Comparison of ENCODE assay signal across 26 cellular contexts in the genomic region with DNA sequence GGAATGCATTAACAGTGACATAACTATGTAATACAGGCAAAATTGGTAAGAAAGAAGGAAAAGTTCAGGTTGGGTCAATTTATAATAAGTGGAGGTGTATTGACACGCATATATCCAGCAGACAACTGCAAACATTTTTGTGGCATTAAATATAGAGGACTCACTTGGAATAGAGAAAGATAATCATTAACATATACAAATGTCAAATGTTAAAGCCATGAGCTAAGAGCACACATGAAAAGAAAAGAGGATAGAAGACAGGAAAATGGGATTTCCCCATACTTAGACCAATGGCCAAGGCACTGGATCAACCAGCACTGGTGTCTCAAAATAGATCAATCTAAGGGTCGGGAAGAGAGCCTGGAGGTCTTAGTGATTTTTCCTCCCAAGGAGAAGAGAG.
DNase-seq lines count a peak whose midpoint lies in the region; FAIRE-seq and TF ChIP-seq lines count a peak whose summit lies in the region.
"Had no signal": no experiment of that assay in that cellular context is flagged by ENCODE, and none has a peak within 500 bp of the region (broad histone marks: within the 10 kb centered on the region; RNA-seq: fewer than 3 reads in every experiment).

No MANE protein-coding gene starts in this region.

- POLR2A ChIA-PET in MCF 10A (lab: Yijun Ruan, JAX) = interaction anchor here (0.8 to 5.6 kb wide), 6 partner anchors 10 to 185 kb away, joined by 3 to 60 read pairs (median 8); no protein-coding TSS in a partner anchor

- H3K27ac ChIP-seq in mammary epithelial cell (ENCODE audit: insufficient read depth, low read depth, low read length) (no peak overlapping the region), astrocyte (ENCODE audit: low read depth, low read length) (no peak overlapping the region)
- H3K27ac ChIP-seq: 22Rv1; BLaER1 treated with 17β-estradiol and CSF1 and Interleukin-3, amounts not matched to agents 10 nM and 100 nM; C4-2B had no signal

- H3K4me2 ChIP-seq in mammary epithelial cell (ENCODE audit: insufficient read depth, low read depth, low read length) (no peak overlapping the region), astrocyte (ENCODE audit: low read length) (no peak overlapping the region)
- H3K4me2 ChIP-seq: A549; BLaER1 treated with 17β-estradiol and CSF1 and Interleukin-3, amounts not matched to agents 10 nM and 100 nM had no signal

- WGBS in mammary epithelial cell (ENCODE audit: low coverage, missing lambda C conversion rate) = 98% methylated on average over 2 of the region's 2 CpGs

- no peak for DNase-seq in MCF 10A (ENCODE audit: unreplicated experiment)
- no peak for DNase-seq in mammary epithelial cell
- DNase-seq in astrocyte (ENCODE audit: low read depth) = no peak
- peak; percentile 52 for DNase-seq in kidney tubule cell (ENCODE audit: low spot score)
- DNase-seq in activated CD4-positive, CD25-positive, alpha-beta regulatory T cell treated with anti-CD3 and anti-CD28 coated beads, Interleukin-2, amount 50 U/mL, for 72 hours = no peak
- no peak for DNase-seq in activated CD4-positive, alpha-beta T cell treated with anti-CD3 and anti-CD28 coated beads for 1 hour
- no peak for DNase-seq in activated T-helper 1 cell treated with anti-CD3 and anti-CD28 coated beads, Interleukin-12 subunit alpha, Interleukin-12 subunit beta, Interleukin-2, Interleukin-4 antibody, amounts not matched to agents 30 ng/mL and 10 ng/mL and 1 ng/mL, durations not matched to agents 14 hours and 24 hours and 36 hours (ENCODE audit: low spot score)
- DNase-seq: AML-193; Caco-2; CD4-positive, alpha-beta T cell; CD8-positive, alpha-beta T cell; DMS 273 treated with DMSO at 0.1 percent for 48 hours; DMS153; DMS53; DMS79; DND-41; EL; GDM1 had no signal

- H2AFZ ChIP-seq in mammary epithelial cell (ENCODE audit: low read depth, low read length) (no peak overlapping the region), astrocyte (ENCODE audit: low read depth, low read length) (no peak overlapping the region)

- no peaks in the 10 kb centered on the region for H3K27me3 Mint-ChIP-seq in MCF 10A (ENCODE audit: insufficient read depth, unreplicated experiment)
- H3K27me3 Mint-ChIP-seq in astrocyte (ENCODE audit: low read depth, unreplicated experiment) = no peaks in the 10 kb centered on the region
- no peaks in the 10 kb centered on the region for H3K27me3 Mint-ChIP-seq in activated T-helper 1 cell treated with anti-CD3 and anti-CD28 coated beads, Interleukin-12 subunit alpha, Interleukin-12 subunit beta, Interleukin-2, Interleukin-4 antibody, amounts not matched to agents 30 ng/mL and 10 ng/mL and 1 ng/mL, durations not matched to agents 14 hours and 24 hours and 36 hours (ENCODE audit: insufficient read depth)
- H3K27me3 Mint-ChIP-seq: B cell; CD4-positive, alpha-beta T cell had no signal

- CTCF ChIA-PET in MCF 10A (lab: Yijun Ruan, JAX) = interaction anchor here (0.5 to 1.1 kb wide), 6 partner anchors 7 to 355 kb away, joined by 3 to 4 read pairs (median 3); no protein-coding TSS in a partner anchor
- CTCF ChIA-PET in mammary epithelial cell (lab: Charles Lee; ENCODE audit: low non-redundant PET) = no interaction called here

- H3K4me3 ChIP-seq in mammary epithelial cell (replicated peaks in 1 of 3; ENCODE audit: insufficient read depth in 1 of 3, low read depth in 2 of 3, low read length in 3 of 3) (no peak overlapping the region), astrocyte (ENCODE audit: insufficient read depth, low read depth, low read length) (no peak overlapping the region)
- H3K4me3 ChIP-seq: A549; BLaER1 treated with 17β-estradiol and CSF1 and Interleukin-3, amounts not matched to agents 10 nM and 100 nM; GM12878 had no signal

- H3K4me1 Mint-ChIP-seq in MCF 10A (ENCODE audit: insufficient read depth, unreplicated experiment) (peaks cover 40% of the 10 kb centered on the region), astrocyte (ENCODE audit: low read depth, unreplicated experiment) (peaks cover 44% of the 10 kb centered on the region)
- H3K4me1 Mint-ChIP-seq in activated T-helper 1 cell treated with anti-CD3 and anti-CD28 coated beads, Interleukin-12 subunit alpha, Interleukin-12 subunit beta, Interleukin-2, Interleukin-4 antibody, amounts not matched to agents 30 ng/mL and 10 ng/mL and 1 ng/mL, durations not matched to agents 14 hours and 24 hours and 36 hours (ENCODE audit: low read depth) = no peaks in the 10 kb centered on the region
- H3K4me1 Mint-ChIP-seq: B cell had no signal

- TF ChIP-seq CTCF in MCF 10A (IDR thresholded peaks at IDR 0.05; ENCODE audit: unreplicated experiment) (no peak), mammary epithelial cell (conservative IDR thresholded peaks at IDR 0.05 in 1 of 2, IDR thresholded peaks at IDR 0.05 in 1 of 2; ENCODE audit: extremely low read depth in 1 of 2, insufficient read depth in 1 of 2, low read depth in 1 of 2, low read length in 2 of 2) (no peak), astrocyte (IDR thresholded peaks at IDR 0.05; ENCODE audit: insufficient read depth, low read depth, low read length) (no peak)

- peaks cover 3% of the 10 kb centered on the region for H3K36me3 ChIP-seq in mammary epithelial cell (ENCODE audit: insufficient read depth, low read length)
- H3K36me3 ChIP-seq in astrocyte (ENCODE audit: insufficient read depth, low read length) = peaks cover 9% of the 10 kb centered on the region
- H3K36me3 ChIP-seq: BLaER1 treated with 17β-estradiol and CSF1 and Interleukin-3, amounts not matched to agents 10 nM and 100 nM had no signal

- H3K9me3 ChIP-seq in mammary epithelial cell (replicated peaks; ENCODE audit: insufficient read depth, low read length) (no peaks in the 10 kb centered on the region), astrocyte (ENCODE audit: insufficient read depth, low read depth, low read length) (no peaks in the 10 kb centered on the region)
- H3K9me3 ChIP-seq: A549; BLaER1 treated with 17β-estradiol and CSF1 and Interleukin-3, amounts not matched to agents 10 nM and 100 nM; Caco-2 had no signal

- FAIRE-seq in astrocyte (lab: Jason Lieb, UNC) = no peak
- FAIRE-seq: A549, GM12878, GM12892, GM18507 had no signal

- H4K20me1 ChIP-seq in mammary epithelial cell (ENCODE audit: insufficient read depth, low read length) (no peaks in the 10 kb centered on the region), astrocyte (ENCODE audit: insufficient read depth, low read length) (no peaks in the 10 kb centered on the region)
- H4K20me1 ChIP-seq: BLaER1 treated with 17β-estradiol and CSF1 and Interleukin-3, amounts not matched to agents 10 nM and 100 nM had no signal

- H3K9ac ChIP-seq in mammary epithelial cell (ENCODE audit: insufficient read depth, low read length) (no peak overlapping the region), astrocyte (ENCODE audit: low read length) (no peak overlapping the region)
- H3K9ac ChIP-seq: BLaER1 treated with 17β-estradiol and CSF1 and Interleukin-3, amounts not matched to agents 10 nM and 100 nM had no signal

- H3K4me3 Mint-ChIP-seq in MCF 10A (ENCODE audit: unreplicated experiment) = no peak overlapping the region
- no peak overlapping the region for H3K4me3 Mint-ChIP-seq in astrocyte (ENCODE audit: unreplicated experiment)
- no peak overlapping the region for H3K4me3 Mint-ChIP-seq in activated T-helper 1 cell treated with anti-CD3 and anti-CD28 coated beads, Interleukin-12 subunit alpha, Interleukin-12 subunit beta, Interleukin-2, Interleukin-4 antibody, amounts not matched to agents 30 ng/mL and 10 ng/mL and 1 ng/mL, durations not matched to agents 14 hours and 24 hours and 36 hours
- H3K4me3 Mint-ChIP-seq: B cell; CD4-positive, alpha-beta T cell; CD8-positive, alpha-beta T cell had no signal

- intact Hi-C loops in MCF 10A (cut with micrococcal nuclease) = no loop called here
- intact Hi-C loops in mammary epithelial cell (cut with micrococcal nuclease) = no loop called here
- intact Hi-C loops in activated T-helper 1 cell treated with anti-CD3 and anti-CD28 coated beads, Interleukin-12 subunit alpha, Interleukin-12 subunit beta, Interleukin-2, Interleukin-4 antibody, amounts not matched to agents 30 ng/mL and 10 ng/mL and 1 ng/mL, durations not matched to agents 14 hours and 24 hours and 36 hours (cut with micrococcal nuclease) = no loop called here

- H3K36me3 Mint-ChIP-seq in MCF 10A (ENCODE audit: insufficient read depth, unreplicated experiment) = peaks cover 7% of the 10 kb centered on the region
- H3K36me3 Mint-ChIP-seq in astrocyte (ENCODE audit: low read depth, unreplicated experiment) = peaks cover 9% of the 10 kb centered on the region
- no peaks in the 10 kb centered on the region for H3K36me3 Mint-ChIP-seq in activated T-helper 1 cell treated with anti-CD3 and anti-CD28 coated beads, Interleukin-12 subunit alpha, Interleukin-12 subunit beta, Interleukin-2, Interleukin-4 antibody, amounts not matched to agents 30 ng/mL and 10 ng/mL and 1 ng/mL, durations not matched to agents 14 hours and 24 hours and 36 hours (ENCODE audit: low read depth)
- H3K36me3 Mint-ChIP-seq: CD8-positive, alpha-beta T cell had no signal

- in situ Hi-C loops in mammary epithelial cell (cut with MboI; ENCODE audit: low sequenced_read_pairs in 2 of 2) = loop anchor here in 1 of 2 donors (10.0 kb wide), 1 partner anchor 151 kb away; no protein-coding TSS in a partner anchor

- H3K9me3 Mint-ChIP-seq in MCF 10A (ENCODE audit: unreplicated experiment) (peaks cover 5% of the 10 kb centered on the region), astrocyte (ENCODE audit: unreplicated experiment) (no peaks in the 10 kb centered on the region)
- H3K9me3 Mint-ChIP-seq in activated T-helper 1 cell treated with anti-CD3 and anti-CD28 coated beads, Interleukin-12 subunit alpha, Interleukin-12 subunit beta, Interleukin-2, Interleukin-4 antibody, amounts not matched to agents 30 ng/mL and 10 ng/mL and 1 ng/mL, durations not matched to agents 14 hours and 24 hours and 36 hours = peaks cover 5% of the 10 kb centered on the region

- H3K27me3 ChIP-seq in mammary epithelial cell (ENCODE audit: insufficient read depth, low read length) = no peaks in the 10 kb centered on the region
- H3K27me3 ChIP-seq in astrocyte (ENCODE audit: insufficient read depth, low read length) = no peaks in the 10 kb centered on the region
- H3K27me3 ChIP-seq: BLaER1 treated with 17β-estradiol and CSF1 and Interleukin-3, amounts not matched to agents 10 nM and 100 nM had no signal

- dilution Hi-C loops in mammary epithelial cell (cut with HindIII; ENCODE audit: low sequenced_read_pairs) = no loop called here

- no TSS peak for BruUV-seq in MCF 10A (replicated peaks; lab: Mats Ljungman, UMichigan)
- BruUV-seq in mammary epithelial cell (replicated peaks; lab: Mats Ljungman, UMichigan) = no TSS peak

- H3K4me1 ChIP-seq in mammary epithelial cell (ENCODE audit: insufficient read depth, low read length) = peaks cover 47% of the 10 kb centered on the region
- H3K4me1 ChIP-seq in astrocyte (ENCODE audit: insufficient read depth, low read length) = peaks cover 34% of the 10 kb centered on the region
- H3K4me1 ChIP-seq: Caco-2 had no signal

- peaks cover 28% of the 10 kb centered on the region for H3K79me2 ChIP-seq in mammary epithelial cell (ENCODE audit: insufficient read depth, low read length)
- H3K79me2 ChIP-seq in astrocyte (ENCODE audit: insufficient read depth, low read length) = peaks cover 44% of the 10 kb centered on the region

- peak overlapping the region; percentile 52 for H3K27ac Mint-ChIP-seq in MCF 10A (ENCODE audit: low read depth, unreplicated experiment)
- peak overlapping the region; percentile 50 for H3K27ac Mint-ChIP-seq in astrocyte (ENCODE audit: unreplicated experiment)
- H3K27ac Mint-ChIP-seq in activated T-helper 1 cell treated with anti-CD3 and anti-CD28 coated beads, Interleukin-12 subunit alpha, Interleukin-12 subunit beta, Interleukin-2, Interleukin-4 antibody, amounts not matched to agents 30 ng/mL and 10 ng/mL and 1 ng/mL, durations not matched to agents 14 hours and 24 hours and 36 hours = no peak overlapping the region
- H3K27ac Mint-ChIP-seq: B cell; CD4-positive, alpha-beta T cell; CD8-positive, alpha-beta T cell had no signal
